Comparison of ENCODE assay signal across 29 cellular contexts in genomic region chr16:20255002-20255401, GRCh38.
"Had no signal": no experiment of that assay in that cellular context is flagged by ENCODE, and none has a peak within 500 bp of the region (broad histone marks: within the 10 kb centered on the region; RNA-seq: fewer than 3 reads in every experiment).

No MANE protein-coding gene starts in this region.

- H3K27ac Mint-ChIP-seq: dendritic cell treated with granulocyte-macrophage colony-stimulating factor and Interleukin-4, amounts not matched to agents 40 ng/mL and 50 ng/mL, for 4 days; effector memory CD8-positive, alpha-beta T cell; endodermal cell had no signal

- H3K27ac ChIP-seq: colonic mucosa, coronary artery, dorsolateral prefrontal cortex, epithelial cell of prostate, esophagus muscularis mucosa, esophagus squamous epithelium, foreskin keratinocyte, gastrocnemius medialis, gastroesophageal sphincter, heart left ventricle, heart right ventricle, hepatocyte had no signal

- DNase-seq: colonic mucosa; cortex of kidney; dermis blood vessel endothelial cell; dorsolateral prefrontal cortex; effector CD4-positive, alpha-beta T cell; effector CD8-positive, alpha-beta T cell; effector memory CD4-positive, alpha-beta T cell; effector memory CD8-positive, alpha-beta T cell; endodermal cell; erythroblast; esophagus squamous epithelium; foreskin fibroblast; foreskin keratinocyte; foreskin melanocyte; gastrocnemius medialis; glutamatergic neuron; head of caudate nucleus; heart left ventricle; heart right ventricle had no signal

- H3K4me2 ChIP-seq: hepatocyte had no signal

- FAIRE-seq: endometrium, endothelial cell of umbilical vein, frontal cortex had no signal

- H3K36me3 ChIP-seq: colonic mucosa, esophagus muscularis mucosa, esophagus squamous epithelium, gastrocnemius medialis, gastroesophageal sphincter, heart left ventricle, heart right ventricle had no signal

- H3K4me3 Mint-ChIP-seq: dendritic cell treated with granulocyte-macrophage colony-stimulating factor and Interleukin-4, amounts not matched to agents 40 ng/mL and 50 ng/mL, for 4 days; effector memory CD8-positive, alpha-beta T cell; endodermal cell had no signal

- H3K79me2 ChIP-seq: hepatocyte had no signal

- H3K9me3 Mint-ChIP-seq: dendritic cell treated with granulocyte-macrophage colony-stimulating factor and Interleukin-4, amounts not matched to agents 40 ng/mL and 50 ng/mL, for 4 days had no signal

- ATAC-seq: effector memory CD8-positive, alpha-beta T cell; esophagus mucosa; foreskin keratinocyte; gastrocnemius medialis; gastroesophageal sphincter; heart left ventricle; heart right ventricle had no signal

- H3K27me3 ChIP-seq: colonic mucosa, esophagus muscularis mucosa, esophagus squamous epithelium, foreskin keratinocyte, gastrocnemius medialis, hepatocyte had no signal

- H3K4me1 Mint-ChIP-seq: endodermal cell had no signal

- H3K4me1 ChIP-seq: colonic mucosa, esophagus muscularis mucosa, esophagus squamous epithelium, foreskin keratinocyte, gastrocnemius medialis, gastroesophageal sphincter, heart left ventricle, heart right ventricle had no signal

- H2AFZ ChIP-seq: hepatocyte had no signal

- H3K4me3 ChIP-seq: colonic mucosa, coronary artery, dorsolateral prefrontal cortex, esophagus muscularis mucosa, esophagus squamous epithelium, gastrocnemius medialis, gastroesophageal sphincter, heart left ventricle, heart right ventricle, hepatocyte had no signal

- H3K9me3 ChIP-seq: colonic mucosa, esophagus squamous epithelium, gastrocnemius medialis, gastroesophageal sphincter had no signal
